ENCODE assay signal across 5 cellular contexts in genomic region chr9:117341161-117341560, GRCh38.
"Had no signal": no experiment of that assay in that cellular context is flagged by ENCODE, and none has a peak within 500 bp of the region (broad histone marks: within the 10 kb centered on the region; RNA-seq: fewer than 3 reads in every experiment).

No MANE protein-coding gene starts in this region.

- ATAC-seq: GM23338, K562 had no signal

- DNase-seq: H9, HCEC 1CT, IMR-90 had no signal

- H3K27ac Mint-ChIP-seq: GM23338, H9 had no signal

- H3K4me3 ChIP-seq: GM23338, K562 had no signal

- H3K9me3 Mint-ChIP-seq: GM23338 had no signal

- H3K4me3 Mint-ChIP-seq: GM23338, H9 had no signal
